In the genomic region with DNA sequence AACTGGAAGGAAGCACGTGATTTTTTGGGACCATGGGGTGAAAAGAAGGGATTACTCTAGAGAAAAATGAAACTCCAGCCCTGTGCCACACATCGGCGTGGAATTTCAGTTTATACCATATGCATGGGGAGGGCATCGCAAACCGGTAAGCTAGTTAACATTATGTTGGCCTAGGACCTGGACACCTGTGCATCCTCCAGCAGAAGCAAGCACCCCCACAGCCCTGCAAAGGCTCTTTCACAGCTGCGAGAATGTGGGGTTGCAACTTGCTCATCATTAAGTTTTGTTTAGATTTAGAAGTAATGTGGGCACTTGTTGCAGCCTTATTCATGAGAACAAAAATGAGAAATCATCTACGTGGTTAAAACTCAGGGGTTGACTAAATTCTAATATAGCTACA, we compare ENCODE assay signal across 25 cellular contexts.
"Had no signal": no experiment of that assay in that cellular context is flagged by ENCODE, and none has a peak within 500 bp of the region (broad histone marks: within the 10 kb centered on the region; RNA-seq: fewer than 3 reads in every experiment).

No MANE protein-coding gene starts in this region.

- FAIRE-seq: astrocyte, bronchial epithelial cell had no signal

- ATAC-seq: activated CD4-positive, CD25-positive, alpha-beta regulatory T cell treated with anti-CD3 and anti-CD28 coated beads, Interleukin-2, amount 50 U/mL, for 24 hours; activated CD8-positive, alpha-beta T cell treated with anti-CD3 and anti-CD28 coated beads for 36 hours; activated T-cell treated with anti-CD3 and anti-CD28 coated beads, Interleukin-2, amount 50 U/mL, for 4 hours; activated T-helper 17 cell treated with anti-CD3 and anti-CD28 coated beads, Interleukin-2, amount 50 U/mL, for 72 hours; esophagus mucosa had no signal

- DNase-seq: activated B cell treated with CpG ODN at 0.5 μM for 24 hours; activated CD4-positive, alpha-beta T cell treated with anti-CD3 and anti-CD28 coated beads for 48 hours; activated CD4-positive, alpha-beta T cell treated with anti-CD3 and anti-CD28 coated beads, Interleukin-2, amount 50 U/mL, for 1 hour; activated CD4-positive, alpha-beta T cell treated with anti-CD3 and anti-CD28 coated beads, Interleukin-2, amount 50 U/mL, for 48 hours; activated CD8-positive, alpha-beta memory T cell treated with anti-CD3 and anti-CD28 coated beads for 24 hours; activated CD8-positive, alpha-beta T cell treated with anti-CD3 and anti-CD28 coated beads for 36 hours; activated effector memory CD4-positive, alpha-beta T cell treated with Interleukin-2 at 50 U/mL for 16 hours; activated gamma-delta T cell treated with Interleukin-2 at 50 U/mL for 16 hours; activated naive CD4-positive, alpha-beta T cell treated with anti-CD3 and anti-CD28 coated beads, Interleukin-2, amount 50 U/mL, for 16 hours; activated naive CD4-positive, alpha-beta T cell treated with Interleukin-2 at 50 U/mL for 16 hours; activated T-cell treated with anti-CD3 and anti-CD28 coated beads, Interleukin-2, amount 50 U/mL, for 4 hours; amniotic stem cell; anterior cingulate cortex; dorsolateral prefrontal cortex; effector memory CD4-positive, alpha-beta T cell; endodermal cell; foreskin fibroblast; head of caudate nucleus; T1000; WERI-Rb-1 had no signal
